In genomic region chr3:149386299-149386606, GRCh38 we compare ENCODE assay signal across 15 cellular contexts. TPM values are rescaled to one million over a fixed set of nuclear protein-coding genes. Genes with fewer than 3 reads are reported as not detected.
DNase-seq lines count a peak whose midpoint lies in the region; ATAC-seq and TF ChIP-seq lines count a peak whose summit lies in the region.
"Had no signal": no experiment of that assay in that cellular context is flagged by ENCODE, and none has a peak within 500 bp of the region (broad histone marks: within the 10 kb centered on the region; RNA-seq: fewer than 3 reads in every experiment).

No MANE protein-coding gene starts in this region.

- H3K4me1 ChIP-seq in Caco-2 = peaks cover 79% of the 10 kb centered on the region
- H3K4me1 ChIP-seq in lung (ENCODE audit: control insufficient read depth in 2 of 2, insufficient read depth in 2 of 2, low read length in 2 of 2) = no peaks in the 10 kb centered on the region
- peaks cover 0 to 4% (median 0%) of the 10 kb centered on the region in 6 donors for H3K4me1 ChIP-seq in spleen
- H3K4me1 ChIP-seq: BE2C had no signal

- H3K4me1 Mint-ChIP-seq in Caco-2 (ENCODE audit: low read depth, unreplicated experiment) = peaks cover 60% of the 10 kb centered on the region
- H3K4me1 Mint-ChIP-seq: activated CD4-positive, alpha-beta T cell treated with anti-CD3 and anti-CD28 coated beads, Interleukin-2, amount 10 ng/mL, durations not matched to agents 7 days and 5 days; activated T-helper 17 cell treated with anti-CD3 and anti-CD28 coated beads, Interleukin-2, amount 50 U/mL, for 72 hours; GM23338 had no signal

- WGBS in lung, 2 donors = 62 to 85% methylated on average over 1 of the region's 1 CpG
- WGBS in spleen, 5 donors = 71 to 96% (median 86%) methylated on average over 1 of the region's 1 CpG

- H3K27me3 ChIP-seq in Caco-2 (replicated peaks; ENCODE audit: control insufficient read depth, insufficient read depth, low read length) = no peaks in the 10 kb centered on the region
- H3K27me3 ChIP-seq in brain microvascular endothelial cell (replicated peaks) = no peaks in the 10 kb centered on the region
- no peaks in the 10 kb centered on the region for H3K27me3 ChIP-seq in lung (ENCODE audit: control insufficient read depth, insufficient read depth)
- H3K27me3 ChIP-seq in spleen (replicated peaks in 1 of 7) = no peaks in the 10 kb centered on the region
- H3K27me3 ChIP-seq: BE2C had no signal

- BruUV-seq in Caco-2 (replicated peaks; lab: Mats Ljungman, UMichigan) = TSS peak; percentile 98

- no peak for ATAC-seq in lung (ENCODE audit: insufficient read depth, low FRiP score)
- no peak for ATAC-seq in HG02884 (IDR thresholded peaks at IDR 0.05; ENCODE audit: unreplicated experiment)
- ATAC-seq: GM23338 had no signal

- no peak for DNase-seq in Caco-2
- no peak for DNase-seq in brain microvascular endothelial cell
- no peak for DNase-seq in lung (ENCODE audit: low spot score)
- DNase-seq in spleen = no peak
- DNase-seq in AG08395 (ENCODE audit: low spot score) = no peak
- DNase-seq in GM03348 (ENCODE audit: low spot score) = no peak
- DNase-seq in activated CD4-positive, CD25-positive, alpha-beta regulatory T cell (lab: John Stamatoyannopoulos, UW) = no peak
- DNase-seq: activated CD4-positive, alpha-beta T cell treated with anti-CD3 and anti-CD28 coated beads, Interleukin-2, amount 10 ng/mL, durations not matched to agents 7 days and 5 days; BE2C; NCI-H2171 treated with DMSO at 0.1 percent for 48 hours had no signal

- no peaks in the 10 kb centered on the region for H3K36me3 ChIP-seq in Caco-2 (ENCODE audit: control insufficient read depth, insufficient read depth, low read length)
- H3K36me3 ChIP-seq in brain microvascular endothelial cell (replicated peaks) = no peaks in the 10 kb centered on the region
- H3K36me3 ChIP-seq in lung (ENCODE audit: control insufficient read depth in 2 of 2, insufficient read depth in 2 of 2, low read length in 2 of 2) = no peaks in the 10 kb centered on the region
- no peaks in the 10 kb centered on the region for H3K36me3 ChIP-seq in spleen
- H3K36me3 ChIP-seq: BE2C had no signal

- peaks cover 10% of the 10 kb centered on the region for H3K9me3 ChIP-seq in Caco-2
- H3K9me3 ChIP-seq in lung (ENCODE audit: control insufficient read depth in 2 of 2, insufficient read depth in 1 of 2, low read length in 1 of 2) = no peaks in the 10 kb centered on the region
- H3K9me3 ChIP-seq in spleen = no peaks in the 10 kb centered on the region
- H3K9me3 ChIP-seq: BE2C had no signal

- intact Hi-C loops in Caco-2 (cut with micrococcal nuclease; ENCODE audit: unreplicated experiment) = loop anchor here (2.0 to 5.0 kb wide), 2 partner anchors 45 to 259 kb away; partner anchors contain the start of gene HPS3
- intact Hi-C loops in spleen (cut with DNase I; ENCODE audit: low total_unique reads) = no loop called here

- TF ChIP-seq CTCF in Caco-2 (IDR thresholded peaks at IDR 0.05; ENCODE audit: insufficient read depth in 1 of 2, low read depth in 1 of 2, low read length in 1 of 2, severe bottlenecking in 1 of 2, unreplicated experiment in 1 of 2) (no peak), brain microvascular endothelial cell (IDR thresholded peaks at IDR 0.05; ENCODE audit: low read depth, low read length, missing control alignments) (no peak), lung (IDR thresholded peaks at IDR 0.05; ENCODE audit: control extremely low read depth, extremely low read depth) (no peak), spleen (IDR thresholded peaks at IDR 0.05 in 8 of 11, conservative IDR thresholded peaks at IDR 0.05 in 3 of 11) (no peak)

- peak overlapping the region; percentile 99 for H3K27ac ChIP-seq in brain microvascular endothelial cell
- peak overlapping the region; percentile 43 to 86 for H3K27ac ChIP-seq in lung (ENCODE audit: low read depth in 1 of 2, low read length in 1 of 2)
- peak overlapping the region in 5 of 8 donors; percentile 13 to 55 (median 29) for H3K27ac ChIP-seq in spleen

- POLR2A ChIA-PET in Caco-2 (lab: Charles Lee) = no interaction called here

- in situ Hi-C loops in brain microvascular endothelial cell (cut with HindIII; ENCODE audit: low pct_ligation_motif_present, low sequenced_read_pairs) = no loop called here

- no peaks in the 10 kb centered on the region for H3K27me3 Mint-ChIP-seq in Caco-2 (ENCODE audit: insufficient read depth, unreplicated experiment)
- H3K27me3 Mint-ChIP-seq: activated CD4-positive, alpha-beta T cell treated with anti-CD3 and anti-CD28 coated beads, Interleukin-2, amount 10 ng/mL, durations not matched to agents 7 days and 5 days had no signal

- H3K27ac Mint-ChIP-seq in Caco-2 (ENCODE audit: unreplicated experiment) = peak overlapping the region; percentile 95
- H3K27ac Mint-ChIP-seq: activated CD4-positive, alpha-beta T cell treated with anti-CD3 and anti-CD28 coated beads, Interleukin-2, amount 10 ng/mL, durations not matched to agents 7 days and 5 days; activated T-helper 17 cell treated with anti-CD3 and anti-CD28 coated beads, Interleukin-2, amount 50 U/mL, for 72 hours; GM23338 had no signal

- no peak overlapping the region for H3K4me3 ChIP-seq in Caco-2 (ENCODE audit: low read depth, low read length)
- H3K4me3 ChIP-seq in brain microvascular endothelial cell (ENCODE audit: low read depth, low read length) = no peak overlapping the region
- H3K4me3 ChIP-seq in lung = no peak overlapping the region
- no peak overlapping the region for H3K4me3 ChIP-seq in spleen
- H3K4me3 ChIP-seq: GM23338 had no signal

- no peak for TF ChIP-seq POLR2A in spleen (IDR thresholded peaks at IDR 0.05)

- peaks cover 30% of the 10 kb centered on the region for H3K36me3 Mint-ChIP-seq in Caco-2 (ENCODE audit: insufficient read depth, unreplicated experiment)
- H3K36me3 Mint-ChIP-seq: brain had no signal

- H3K4me3 Mint-ChIP-seq in Caco-2 (ENCODE audit: unreplicated experiment) = peak overlapping the region; percentile 57
- H3K4me3 Mint-ChIP-seq: activated CD4-positive, alpha-beta T cell treated with anti-CD3 and anti-CD28 coated beads, Interleukin-2, amount 10 ng/mL, durations not matched to agents 7 days and 5 days; activated T-helper 17 cell treated with anti-CD3 and anti-CD28 coated beads, Interleukin-2, amount 50 U/mL, for 72 hours; GM23338 had no signal

- no peaks in the 10 kb centered on the region for H3K9me3 Mint-ChIP-seq in Caco-2 (ENCODE audit: unreplicated experiment)
- H3K9me3 Mint-ChIP-seq: activated CD4-positive, alpha-beta T cell treated with anti-CD3 and anti-CD28 coated beads, Interleukin-2, amount 10 ng/mL, durations not matched to agents 7 days and 5 days; activated T-helper 17 cell treated with anti-CD3 and anti-CD28 coated beads, Interleukin-2, amount 50 U/mL, for 72 hours had no signal

- CTCF ChIA-PET in Caco-2 (lab: Charles Lee) = no interaction called here

RNA-seq across cellular contexts. Expression of gene TM4SF1, which starts 8.8 kb away (rescaled TPM):
- total RNA-seq in Caco-2 (2022) = 49.2 and 78.3 TPM in 2 replicates
- 100 to 1,000 TPM; 177 to 281 TPM for total RNA-seq in lung
- polyA plus RNA-seq in lung = 100 to 1,000 TPM; 215 to 261 TPM
- total RNA-seq in spleen = 100 to 1,000 TPM in 6 of 7 donors, 10 to 100 TPM in 1; 65.6 to 260 (median 182) TPM
- 10 to 100 TPM; 31.0 to 75.3 (median 56.8) TPM for polyA plus RNA-seq in spleen
- total RNA-seq: activated CD4-positive, alpha-beta T cell treated with anti-CD3 and anti-CD28 coated beads, Interleukin-2, amount 10 ng/mL, durations not matched to agents 7 days and 5 days had no signal

RNA-seq across cellular contexts. Expression of gene TM4SF18, which starts 52.8 kb away (rescaled TPM):
- not detected in 2 replicates for total RNA-seq in Caco-2 (2022)
- 10 to 100 TPM in 1 of 2 donors, 1 to 10 TPM in 1; 4.4 to 28.5 TPM for total RNA-seq in lung
- 1 to 10 TPM; 2.1 to 3.8 TPM for polyA plus RNA-seq in lung
- 10 to 100 TPM; 14.9 to 97.4 (median 59.7) TPM for total RNA-seq in spleen
- polyA plus RNA-seq in spleen = 10 to 100 TPM in 1 of 3 donors, 1 to 10 TPM in 2; 6.6 to 23.1 (median 6.9) TPM
- total RNA-seq: activated CD4-positive, alpha-beta T cell treated with anti-CD3 and anti-CD28 coated beads, Interleukin-2, amount 10 ng/mL, durations not matched to agents 7 days and 5 days; activated T-helper 17 cell treated with anti-CD3 and anti-CD28 coated beads, Interleukin-2, amount 50 U/mL, for 72 hours; T-helper 1 cell treated with Interleukin-12 subunit alpha and Interleukin-12 subunit beta and Interleukin-4 antibody, amounts not matched to agents 30 ng/mL and 1 ng/mL, for 36 hours had no signal

Comparison
In these comparisons a context has a peak if more than half of its experiments do, and no peak if none do; other contexts are left out.
1. H3K27ac ChIP-seq: peak in every context shown above with its lines; median percentile 99 in brain microvascular endothelial cell; 64 in lung; 29 in spleen.